ENCODE assay signal across 2 cellular contexts in the genomic region with DNA sequence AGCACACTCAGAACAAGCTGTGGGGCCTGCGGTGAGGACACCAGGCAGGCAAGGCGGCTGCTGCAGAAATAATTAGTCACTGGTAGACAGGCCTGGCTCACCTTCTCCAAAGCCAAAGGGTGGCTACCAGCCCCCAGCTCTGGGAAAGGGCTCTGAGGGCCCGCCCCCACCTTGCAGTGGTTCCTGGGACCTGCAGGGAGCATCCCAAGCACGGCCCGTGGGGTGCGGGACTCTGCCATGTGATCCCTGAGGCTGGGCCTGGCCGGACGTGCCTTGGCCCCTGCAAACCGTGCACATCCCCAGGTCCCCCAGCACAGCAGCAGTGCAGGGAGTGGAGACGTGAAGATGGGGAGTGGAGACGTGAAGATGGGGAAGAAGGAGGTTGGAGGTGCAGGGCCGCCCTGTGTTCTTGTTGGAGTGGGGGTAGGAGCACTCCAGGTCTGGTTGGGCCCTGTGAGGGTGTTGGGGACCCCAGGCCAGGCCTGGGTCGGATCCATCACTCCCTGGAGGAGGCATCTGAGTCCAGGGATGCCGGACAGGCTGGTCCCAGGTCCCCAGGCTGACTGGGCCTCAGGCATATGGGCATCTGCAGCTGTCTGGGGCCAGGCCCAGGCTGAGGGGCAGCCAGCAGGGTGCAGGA.
TF ChIP-seq lines count a peak whose summit lies in the region.

No MANE protein-coding gene starts in this region.

TF ChIP-seq in GM23338, 12 proteins besides CTCF, POLR2A, EP300 and RAD21 (continues in another document):
- TF ChIP-seq JUNB (IDR thresholded peaks at IDR 0.05; ENCODE audit: unreplicated experiment) = no peak
- TF ChIP-seq POLR2AphosphoS5 (IDR thresholded peaks at IDR 0.05; ENCODE audit: low read depth) = no peak
- no peak for TF ChIP-seq CREB1 (CRISPR knock-in tag; IDR thresholded peaks at IDR 0.05; ENCODE audit: low read depth)
- TF ChIP-seq, protein P1, sequence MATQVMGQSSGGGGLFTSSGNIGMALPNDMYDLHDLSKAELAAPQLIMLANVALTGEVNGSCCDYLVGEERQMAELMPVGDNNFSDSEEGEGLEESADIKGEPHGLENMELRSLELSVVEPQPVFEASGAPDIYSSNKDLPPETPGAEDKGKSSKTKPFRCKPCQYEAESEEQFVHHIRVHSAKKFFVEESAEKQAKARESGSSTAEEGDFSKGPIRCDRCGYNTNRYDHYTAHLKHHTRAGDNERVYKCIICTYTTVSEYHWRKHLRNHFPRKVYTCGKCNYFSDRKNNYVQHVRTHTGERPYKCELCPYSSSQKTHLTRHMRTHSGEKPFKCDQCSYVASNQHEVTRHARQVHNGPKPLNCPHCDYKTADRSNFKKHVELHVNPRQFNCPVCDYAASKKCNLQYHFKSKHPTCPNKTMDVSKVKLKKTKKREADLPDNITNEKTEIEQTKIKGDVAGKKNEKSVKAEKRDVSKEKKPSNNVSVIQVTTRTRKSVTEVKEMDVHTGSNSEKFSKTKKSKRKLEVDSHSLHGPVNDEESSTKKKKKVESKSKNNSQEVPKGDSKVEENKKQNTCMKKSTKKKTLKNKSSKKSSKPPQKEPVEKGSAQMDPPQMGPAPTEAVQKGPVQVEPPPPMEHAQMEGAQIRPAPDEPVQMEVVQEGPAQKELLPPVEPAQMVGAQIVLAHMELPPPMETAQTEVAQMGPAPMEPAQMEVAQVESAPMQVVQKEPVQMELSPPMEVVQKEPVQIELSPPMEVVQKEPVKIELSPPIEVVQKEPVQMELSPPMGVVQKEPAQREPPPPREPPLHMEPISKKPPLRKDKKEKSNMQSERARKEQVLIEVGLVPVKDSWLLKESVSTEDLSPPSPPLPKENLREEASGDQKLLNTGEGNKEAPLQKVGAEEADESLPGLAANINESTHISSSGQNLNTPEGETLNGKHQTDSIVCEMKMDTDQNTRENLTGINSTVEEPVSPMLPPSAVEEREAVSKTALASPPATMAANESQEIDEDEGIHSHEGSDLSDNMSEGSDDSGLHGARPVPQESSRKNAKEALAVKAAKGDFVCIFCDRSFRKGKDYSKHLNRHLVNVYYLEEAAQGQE (IDR thresholded peaks at IDR 0.05; ENCODE audit: unreplicated experiment) = no peak
- no peak for TF ChIP-seq ETS1 (IDR thresholded peaks at IDR 0.05)
- no peak for TF ChIP-seq EZH2 (IDR thresholded peaks at IDR 0.05; ENCODE audit: low read depth, unreplicated experiment)
- no peak for TF ChIP-seq ZNF331 (CRISPR knock-in tag; IDR thresholded peaks at IDR 0.05; ENCODE audit: low read depth)
- TF ChIP-seq ZNF462 (CRISPR knock-in tag; IDR thresholded peaks at IDR 0.05) = no peak

TF ChIP-seq in K562, 482 proteins besides CTCF, POLR2A, EP300 and RAD21:
- TF ChIP-seq ERF (CRISPR knock-in tag; IDR thresholded peaks at IDR 0.05) (no peak), POLR2H (tag; IDR thresholded peaks at IDR 0.05; ENCODE audit: low read depth) (no peak), RBBP5 (IDR thresholded peaks at IDR 0.05; ENCODE audit: borderline replicate concordance, insufficient read depth, low read length, poor library complexity, severe bottlenecking) (peak; percentile 4), MECOM (CRISPR knock-in tag; IDR thresholded peaks at IDR 0.05) (no peak), ARID4B (CRISPR knock-in tag; IDR thresholded peaks at IDR 0.05) (0 out of 2 replicates have a peak, but pooled peaks have one; percentile 24), CREBBP (IDR thresholded peaks at IDR 0.05; ENCODE audit: low read depth, low read length) (no peak), ZNF75A (CRISPR knock-in tag; IDR thresholded peaks at IDR 0.05) (no peak), IRF2 (CRISPR knock-in tag; IDR thresholded peaks at IDR 0.05) (peak; percentile 70; the same call in 1 of the 2 replicates), KDM1A (IDR thresholded peaks at IDR 0.05) (no peak), SPI1 (IDR thresholded peaks at IDR 0.05; ENCODE audit: borderline replicate concordance, low read depth, low read length) (no peak)
- TF ChIP-seq, protein P2, sequence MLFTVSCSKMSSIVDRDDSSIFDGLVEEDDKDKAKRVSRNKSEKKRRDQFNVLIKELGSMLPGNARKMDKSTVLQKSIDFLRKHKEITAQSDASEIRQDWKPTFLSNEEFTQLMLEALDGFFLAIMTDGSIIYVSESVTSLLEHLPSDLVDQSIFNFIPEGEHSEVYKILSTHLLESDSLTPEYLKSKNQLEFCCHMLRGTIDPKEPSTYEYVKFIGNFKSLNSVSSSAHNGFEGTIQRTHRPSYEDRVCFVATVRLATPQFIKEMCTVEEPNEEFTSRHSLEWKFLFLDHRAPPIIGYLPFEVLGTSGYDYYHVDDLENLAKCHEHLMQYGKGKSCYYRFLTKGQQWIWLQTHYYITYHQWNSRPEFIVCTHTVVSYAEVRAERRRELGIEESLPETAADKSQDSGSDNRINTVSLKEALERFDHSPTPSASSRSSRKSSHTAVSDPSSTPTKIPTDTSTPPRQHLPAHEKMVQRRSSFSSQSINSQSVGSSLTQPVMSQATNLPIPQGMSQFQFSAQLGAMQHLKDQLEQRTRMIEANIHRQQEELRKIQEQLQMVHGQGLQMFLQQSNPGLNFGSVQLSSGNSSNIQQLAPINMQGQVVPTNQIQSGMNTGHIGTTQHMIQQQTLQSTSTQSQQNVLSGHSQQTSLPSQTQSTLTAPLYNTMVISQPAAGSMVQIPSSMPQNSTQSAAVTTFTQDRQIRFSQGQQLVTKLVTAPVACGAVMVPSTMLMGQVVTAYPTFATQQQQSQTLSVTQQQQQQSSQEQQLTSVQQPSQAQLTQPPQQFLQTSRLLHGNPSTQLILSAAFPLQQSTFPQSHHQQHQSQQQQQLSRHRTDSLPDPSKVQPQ (CRISPR knock-in tag; IDR thresholded peaks at IDR 0.05; ENCODE audit: borderline replicate concordance) = no peak
